Comparison of ENCODE assay signal across 8 cellular contexts in the genomic region with DNA sequence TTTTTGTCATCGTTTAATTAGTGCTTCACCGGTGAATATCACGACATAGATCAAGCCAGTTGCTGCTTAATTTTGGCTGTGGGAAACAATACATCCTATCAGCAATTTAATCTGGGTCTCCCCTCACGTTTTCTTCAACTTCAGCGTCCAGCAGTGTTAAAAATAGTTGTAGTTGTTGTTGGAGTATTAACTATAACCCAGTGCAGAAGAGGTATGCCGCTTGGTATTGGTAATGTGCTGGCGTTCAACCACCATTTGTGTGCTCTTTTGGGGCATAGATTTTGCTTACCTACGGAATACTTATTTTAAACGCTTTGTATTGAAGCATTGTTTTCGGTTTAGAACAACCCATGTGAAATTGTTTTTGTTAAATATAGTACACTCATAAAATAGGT. TPM values are rescaled to one million over a fixed set of nuclear protein-coding genes. Genes with fewer than 3 reads are reported as not detected.
DNase-seq lines count a peak whose midpoint lies in the region; ATAC-seq and TF ChIP-seq lines count a peak whose summit lies in the region.

No MANE protein-coding gene starts in this region.

- H3K9me3 ChIP-seq in SK-N-SH = no peaks in the 10 kb centered on the region

- ATAC-seq in HG03175 (IDR thresholded peaks at IDR 0.05; ENCODE audit: unreplicated experiment) = no peak

- TF ChIP-seq CTCF in SK-N-SH (IDR thresholded peaks at IDR 0.05) (no peak), fibroblast of pulmonary artery (IDR thresholded peaks at IDR 0.05; ENCODE audit: low read length, missing control alignments) (no peak)

- peak overlapping the region; percentile 75 for H3K9ac ChIP-seq in SK-N-SH
- no peak overlapping the region for H3K9ac ChIP-seq in rectal smooth muscle tissue (ENCODE audit: low read length)

- CTCF ChIA-PET in SK-N-SH (lab: Yijun Ruan, JAX) = no interaction called here

- WGBS in SK-N-SH (ENCODE audit: low lambda C conversion rate) = 10% methylated on average over 10 of the region's 10 CpGs

- H3K27me3 ChIP-seq in SK-N-SH (ENCODE audit: insufficient read depth) (no peaks in the 10 kb centered on the region; the same call in 1 of the 2 replicates), rectal smooth muscle tissue (ENCODE audit: control insufficient read depth, insufficient read depth, low read length) (no peaks in the 10 kb centered on the region)

- no peaks in the 10 kb centered on the region; the same call in 1 of the 2 replicates for H4K20me1 ChIP-seq in SK-N-SH (ENCODE audit: insufficient read depth)

- POLR2A ChIA-PET in SK-N-SH (lab: Yijun Ruan, JAX) = interaction anchor here (1.1 kb wide), 1 partner anchor 10 kb away, joined by 4 read pairs; no protein-coding TSS in a partner anchor

- H3K4me3 ChIP-seq in SK-N-SH (ENCODE audit: low read depth in 2 of 2, low read length in 1 of 2) (peak overlapping the region; percentile 77 to 86), fibroblast of pulmonary artery (replicated peaks; ENCODE audit: low read depth, low read length) (peak overlapping the region; percentile 61), rectal smooth muscle tissue (ENCODE audit: low read length) (peak overlapping the region; percentile 92)

- DNase-seq in NCI-H345 treated with DMSO at 0.1 percent for 48 hours (lab: John Stamatoyannopoulos, UW; ENCODE audit: unreplicated experiment) = peak; percentile 17
- no peak for DNase-seq in NCI-H345 (lab: John Stamatoyannopoulos, UW)
- DNase-seq in SK-N-SH = no peak
- DNase-seq in fibroblast of pulmonary artery (ENCODE audit: low read depth) = peak; percentile 18
- no peak for DNase-seq in anterior cingulate cortex (lab: John Stamatoyannopoulos, UW)
- no peak for DNase-seq in NCI-H1436 (lab: John Stamatoyannopoulos, UW)

- peaks cover 52% of the 10 kb centered on the region for H3K79me2 ChIP-seq in SK-N-SH (ENCODE audit: insufficient read depth)

- H3K9me2 ChIP-seq in SK-N-SH = no peaks in the 10 kb centered on the region

- peak overlapping the region; percentile 41; the same call in 1 of the 2 replicates for H2AFZ ChIP-seq in SK-N-SH (ENCODE audit: low read depth)

- peaks cover 0 to 8% of the 10 kb centered on the region in 2 experiments; a peak in 2 of 4 replicates for H3K4me1 ChIP-seq in SK-N-SH (ENCODE audit: control insufficient read depth in 1 of 2, insufficient read depth in 2 of 2, low read depth in 1 of 2, low read length in 1 of 2)
- peaks cover 12% of the 10 kb centered on the region for H3K4me1 ChIP-seq in rectal smooth muscle tissue (ENCODE audit: control insufficient read depth, insufficient read depth, low read length)

- no peak for TF ChIP-seq RAD21 in SK-N-SH (IDR thresholded peaks at IDR 0.05; ENCODE audit: low read length)

- peak overlapping the region; percentile 78 for H3K4me2 ChIP-seq in SK-N-SH

- no peaks in the 10 kb centered on the region for H3F3A ChIP-seq in SK-N-SH (replicated peaks; ENCODE audit: insufficient read depth)

- H3K27ac ChIP-seq in SK-N-SH (ENCODE audit: low read depth in 2 of 2, low read length in 1 of 2) = peak overlapping the region; percentile 12 to 96; a peak in 2 of 4 replicates
- H3K27ac ChIP-seq in rectal smooth muscle tissue (ENCODE audit: low read depth, low read length) = no peak overlapping the region

- H3K36me3 ChIP-seq in SK-N-SH (replicated peaks in 1 of 2; ENCODE audit: control insufficient read depth in 1 of 2, insufficient read depth in 2 of 2, low read length in 1 of 2) = no peaks in the 10 kb centered on the region
- H3K36me3 ChIP-seq in rectal smooth muscle tissue (ENCODE audit: control insufficient read depth, insufficient read depth, low read length) = no peaks in the 10 kb centered on the region

- no peak for TF ChIP-seq EP300 in SK-N-SH (IDR thresholded peaks at IDR 0.05; ENCODE audit: borderline replicate concordance in 1 of 2, low read depth in 1 of 2, low read length in 1 of 2)

TF ChIP-seq in SK-N-SH, 30 proteins besides CTCF, POLR2A, EP300 and RAD21:
- TF ChIP-seq JUND (IDR thresholded peaks at IDR 0.05) = no peak
- no peak for TF ChIP-seq CHD2 (IDR thresholded peaks at IDR 0.05; ENCODE audit: low read length, partially characterized antibody)
- no peak for TF ChIP-seq FOXM1 (IDR thresholded peaks at IDR 0.05; ENCODE audit: low read depth)
- TF ChIP-seq RCOR1 (IDR thresholded peaks at IDR 0.05; ENCODE audit: low read length) = no peak
- no peak for TF ChIP-seq ELF1 (IDR thresholded peaks at IDR 0.05)
- TF ChIP-seq NFIC (IDR thresholded peaks at IDR 0.05; ENCODE audit: borderline replicate concordance) = no peak
- TF ChIP-seq, protein P1, sequence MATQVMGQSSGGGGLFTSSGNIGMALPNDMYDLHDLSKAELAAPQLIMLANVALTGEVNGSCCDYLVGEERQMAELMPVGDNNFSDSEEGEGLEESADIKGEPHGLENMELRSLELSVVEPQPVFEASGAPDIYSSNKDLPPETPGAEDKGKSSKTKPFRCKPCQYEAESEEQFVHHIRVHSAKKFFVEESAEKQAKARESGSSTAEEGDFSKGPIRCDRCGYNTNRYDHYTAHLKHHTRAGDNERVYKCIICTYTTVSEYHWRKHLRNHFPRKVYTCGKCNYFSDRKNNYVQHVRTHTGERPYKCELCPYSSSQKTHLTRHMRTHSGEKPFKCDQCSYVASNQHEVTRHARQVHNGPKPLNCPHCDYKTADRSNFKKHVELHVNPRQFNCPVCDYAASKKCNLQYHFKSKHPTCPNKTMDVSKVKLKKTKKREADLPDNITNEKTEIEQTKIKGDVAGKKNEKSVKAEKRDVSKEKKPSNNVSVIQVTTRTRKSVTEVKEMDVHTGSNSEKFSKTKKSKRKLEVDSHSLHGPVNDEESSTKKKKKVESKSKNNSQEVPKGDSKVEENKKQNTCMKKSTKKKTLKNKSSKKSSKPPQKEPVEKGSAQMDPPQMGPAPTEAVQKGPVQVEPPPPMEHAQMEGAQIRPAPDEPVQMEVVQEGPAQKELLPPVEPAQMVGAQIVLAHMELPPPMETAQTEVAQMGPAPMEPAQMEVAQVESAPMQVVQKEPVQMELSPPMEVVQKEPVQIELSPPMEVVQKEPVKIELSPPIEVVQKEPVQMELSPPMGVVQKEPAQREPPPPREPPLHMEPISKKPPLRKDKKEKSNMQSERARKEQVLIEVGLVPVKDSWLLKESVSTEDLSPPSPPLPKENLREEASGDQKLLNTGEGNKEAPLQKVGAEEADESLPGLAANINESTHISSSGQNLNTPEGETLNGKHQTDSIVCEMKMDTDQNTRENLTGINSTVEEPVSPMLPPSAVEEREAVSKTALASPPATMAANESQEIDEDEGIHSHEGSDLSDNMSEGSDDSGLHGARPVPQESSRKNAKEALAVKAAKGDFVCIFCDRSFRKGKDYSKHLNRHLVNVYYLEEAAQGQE (IDR thresholded peaks at IDR 0.05; ENCODE audit: low read depth, low read length) = no peak
- no peak for TF ChIP-seq GABPA (IDR thresholded peaks at IDR 0.05; ENCODE audit: low read depth)
- TF ChIP-seq RFX5 (IDR thresholded peaks at IDR 0.05; ENCODE audit: low read length) = no peak
- no peak for TF ChIP-seq TCF12 (IDR thresholded peaks at IDR 0.05)
- TF ChIP-seq RXRA (IDR thresholded peaks at IDR 0.05; ENCODE audit: borderline replicate concordance, low read depth) = no peak
- no peak for TF ChIP-seq NRF1 (IDR thresholded peaks at IDR 0.05; ENCODE audit: low read depth, low read length)
- no peak for TF ChIP-seq MEF2A (IDR thresholded peaks at IDR 0.05; ENCODE audit: borderline replicate concordance, low read depth)
- TF ChIP-seq, protein P2, sequence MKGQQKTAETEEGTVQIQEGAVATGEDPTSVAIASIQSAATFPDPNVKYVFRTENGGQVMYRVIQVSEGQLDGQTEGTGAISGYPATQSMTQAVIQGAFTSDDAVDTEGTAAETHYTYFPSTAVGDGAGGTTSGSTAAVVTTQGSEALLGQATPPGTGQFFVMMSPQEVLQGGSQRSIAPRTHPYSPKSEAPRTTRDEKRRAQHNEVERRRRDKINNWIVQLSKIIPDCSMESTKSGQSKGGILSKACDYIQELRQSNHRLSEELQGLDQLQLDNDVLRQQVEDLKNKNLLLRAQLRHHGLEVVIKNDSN (IDR thresholded peaks at IDR 0.05; ENCODE audit: borderline replicate concordance, low read depth) = no peak

RNA-seq across cellular contexts. Expression of a gene that starts 0.8 kb away (rescaled TPM):
- 1.6 and 2.6 TPM in 2 replicates for polyA plus RNA-seq in SK-N-SH (2012; rRNA removed)
- 1.7 and 2.2 TPM in 2 replicates for polyA plus RNA-seq in SK-N-SH (2012; cell fraction: cytosol; rRNA removed)
- polyA plus RNA-seq in SK-N-SH (2012; cell fraction: nucleus; rRNA removed) = 4.0 and 8.9 TPM in 2 replicates

Comparison
In these comparisons a context has a peak if more than half of its experiments do, and no peak if none do; other contexts are left out.
1. DNase-seq: peak in NCI-H345 treated with DMSO at 0.1 percent for 48 hours (single experiment) and fibroblast of pulmonary artery (single experiment); none in NCI-H345 (single experiment), SK-N-SH (single experiment), anterior cingulate cortex (0 of 58) and NCI-H1436 (single experiment).
2. Peak in every context shown above with its lines, with median percentiles within 50 percentile points of each other: H3K4me3 ChIP-seq.